18 cellular contexts compared by ENCODE assay signal in genomic region chr13:37136187-37136586, GRCh38. TPM values are rescaled to one million over a fixed set of nuclear protein-coding genes. Genes with fewer than 3 reads are reported as not detected.
A peak's percentile ranks its signal among the peaks of the same experiment; 100 is the strongest.
DNase-seq lines count a peak whose midpoint lies in the region; ATAC-seq and TF ChIP-seq lines count a peak whose summit lies in the region.
"Had no signal": no experiment of that assay in that cellular context is flagged by ENCODE, and none has a peak within 500 bp of the region (broad histone marks: within the 10 kb centered on the region; RNA-seq: fewer than 3 reads in every experiment).

No MANE protein-coding gene starts in this region.

- no peak overlapping the region for H3K4me3 ChIP-seq in fibroblast of villous mesenchyme (ENCODE audit: low read depth, low read length)
- H3K4me3 ChIP-seq: GM23338, K562 had no signal

- H3K27me3 Mint-ChIP-seq in osteocyte (ENCODE audit: unreplicated experiment): no peaks in the 10 kb centered on the region

- peak; percentile 11 for DNase-seq in EL
- peak; percentile 27 for DNase-seq in amniotic epithelial cell (ENCODE audit: low read depth)
- peak; percentile 30 for DNase-seq in fibroblast of villous mesenchyme (ENCODE audit: low read depth)
- peak; percentile 51 for DNase-seq in renal cortical epithelial cell (ENCODE audit: low read depth)
- no peak for DNase-seq in NCI-H526 (lab: John Stamatoyannopoulos, UW)
- no peak for DNase-seq in osteocyte (ENCODE audit: extremely low spot score, unreplicated experiment)
- DNase-seq: ACHN; BE2C; CD8-positive, alpha-beta T cell; DND-41; NCI-H1436 treated with DMSO at 0.1 percent for 48 hours; NCI-H2081 treated with DMSO at 0.1 percent for 48 hours; NCI-H226; NCI-H69; PC-3 had no signal

- H3K27ac Mint-ChIP-seq in osteocyte (ENCODE audit: unreplicated experiment): no peak overlapping the region
- H3K27ac Mint-ChIP-seq: CD8-positive, alpha-beta T cell; GM23338 had no signal

- peaks cover 3% of the 10 kb centered on the region for H3K9me3 Mint-ChIP-seq in osteocyte (ENCODE audit: unreplicated experiment)
- H3K9me3 Mint-ChIP-seq: CD8-positive, alpha-beta T cell; GM23338 had no signal

- H3K4me3 Mint-ChIP-seq in osteocyte (ENCODE audit: unreplicated experiment): no peak overlapping the region
- H3K4me3 Mint-ChIP-seq: CD8-positive, alpha-beta T cell; GM23338 had no signal

- TF ChIP-seq CTCF in fibroblast of villous mesenchyme (IDR thresholded peaks at IDR 0.05; ENCODE audit: insufficient read depth, low read depth, low read length): no peak
- no peak for TF ChIP-seq CTCF in osteocyte (IDR thresholded peaks at IDR 0.05)

- peaks cover 3% of the 10 kb centered on the region for H3K36me3 Mint-ChIP-seq in osteocyte (ENCODE audit: unreplicated experiment)
- H3K36me3 Mint-ChIP-seq: CD8-positive, alpha-beta T cell had no signal

- peaks cover 29% of the 10 kb centered on the region for H3K4me1 Mint-ChIP-seq in osteocyte (ENCODE audit: unreplicated experiment)
- H3K4me1 Mint-ChIP-seq: GM23338 had no signal

- ATAC-seq in HG02884 (IDR thresholded peaks at IDR 0.05; ENCODE audit: unreplicated experiment): no peak
- ATAC-seq: CD8-positive, alpha-beta T cell; GM23338; K562; PC-3 had no signal

RNA-seq across cellular contexts. Expression of gene CSNK1A1L, which starts 30.7 kb away (rescaled TPM):
- total RNA-seq in fibroblast of villous mesenchyme: not detected in 2 replicates
- total RNA-seq in renal cortical epithelial cell: not detected in 2 replicates
- not detected in 2 replicates for total RNA-seq in osteocyte
- total RNA-seq: CD8-positive, alpha-beta T cell; GM23338; K562; PC-3 had no signal

Comparison
In these comparisons a context has a peak if more than half of its experiments do, and no peak if none do; other contexts are left out.
1. DNase-seq: peak in EL (single experiment), amniotic epithelial cell (single experiment), fibroblast of villous mesenchyme (single experiment) and renal cortical epithelial cell (single experiment); none in NCI-H526 (0 of 2) and osteocyte (single experiment).